Comparison of ENCODE assay signal across 8 cellular contexts in the genomic region with DNA sequence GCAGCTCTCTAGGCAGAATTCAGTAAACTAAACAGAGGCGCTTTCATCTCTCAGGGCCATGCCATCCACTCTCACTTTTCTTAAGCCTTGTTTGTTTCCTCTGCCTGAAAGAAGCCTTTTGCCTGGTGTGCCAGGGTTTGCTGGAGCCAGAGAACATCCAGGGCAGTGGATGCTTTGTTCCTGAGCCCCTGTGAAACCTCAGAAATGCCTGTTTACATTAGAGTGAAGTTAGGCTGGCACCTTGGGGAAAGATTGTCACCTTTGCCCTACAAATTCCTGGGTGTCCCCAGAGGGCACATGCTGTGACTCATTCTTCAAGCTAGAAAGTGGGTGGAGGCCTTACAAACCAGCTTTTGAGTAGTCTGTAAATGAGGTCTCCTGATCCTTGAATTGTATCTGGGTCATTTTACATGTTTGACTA. TPM values are rescaled to one million over a fixed set of nuclear protein-coding genes. Genes with fewer than 3 reads are reported as not detected.
A peak's percentile ranks its signal among the peaks of the same experiment; 100 is the strongest.
DNase-seq lines count a peak whose midpoint lies in the region; ATAC-seq lines count a peak whose summit lies in the region.

No MANE protein-coding gene starts in this region.

- H3K36me3 ChIP-seq in BLaER1 (peaks cover 23% of the 10 kb centered on the region; the same call in 1 of the 2 replicates), trophoblast cell (ENCODE audit: control insufficient read depth in 1 of 2, insufficient read depth in 2 of 2, low read length in 2 of 2) (no peaks in the 10 kb centered on the region)

- H2AK5ac ChIP-seq in trophoblast cell (ENCODE audit: low read length) = peak overlapping the region; percentile 15

- peaks cover 67% of the 10 kb centered on the region for H4K20me1 ChIP-seq in BLaER1

- peak overlapping the region; percentile 90 for H2BK12ac ChIP-seq in trophoblast cell (ENCODE audit: low read length)

- peak overlapping the region; percentile 97 for H2BK120ac ChIP-seq in trophoblast cell (ENCODE audit: insufficient read depth, low read length, poor library complexity)

- H4K91ac ChIP-seq in trophoblast cell (ENCODE audit: low read depth, low read length) = peak overlapping the region; percentile 91

- H3K23ac ChIP-seq in trophoblast cell (ENCODE audit: low read length) = no peak overlapping the region

- H3K27ac ChIP-seq in BLaER1 (peak overlapping the region; percentile 67), trophoblast cell (ENCODE audit: low read depth, low read length) (peak overlapping the region; percentile 100)

- peak overlapping the region; percentile 49 for H3K9ac ChIP-seq in BLaER1
- no peak overlapping the region for H3K9ac ChIP-seq in trophoblast cell (ENCODE audit: low read length)

- no CpG with 5 or more reads among the region's 1 CpG for WGBS in trophoblast cell (ENCODE audit: extremely low coverage, insufficient coverage, insufficient read length)

- peak; percentile 65 for ATAC-seq in HG03060 (IDR thresholded peaks at IDR 0.05; ENCODE audit: low read depth, unreplicated experiment)

- no peak overlapping the region for H3K18ac ChIP-seq in trophoblast cell (ENCODE audit: low read length)

- peak overlapping the region; percentile 22 for H4K8ac ChIP-seq in trophoblast cell (ENCODE audit: low read depth, low read length)

- H3K4ac ChIP-seq in trophoblast cell (ENCODE audit: low read depth, low read length) = peak overlapping the region; percentile 98

- H3K14ac ChIP-seq in trophoblast cell (ENCODE audit: low read length) = peak overlapping the region; percentile 16

- no peak overlapping the region for H2AFZ ChIP-seq in trophoblast cell (ENCODE audit: insufficient read depth, low read length, poor library complexity)

- DNase-seq in activated CD4-positive, alpha-beta T cell treated with anti-CD3 and anti-CD28 coated beads, Interleukin-2, amount 50 U/mL, for 1 hour = peak; percentile 5
- DNase-seq in foreskin melanocyte = peak; percentile 82
- DNase-seq in trophoblast cell = peak; percentile 35 to 58
- DNase-seq in NCI-H187 treated with DMSO at 0.1 percent for 48 hours (lab: John Stamatoyannopoulos, UW) = no peak
- no peak for DNase-seq in OCI-M1 (lab: John Stamatoyannopoulos, UW)
- DNase-seq in NCI-H2196 treated with DMSO at 0.1 percent for 48 hours (lab: John Stamatoyannopoulos, UW; ENCODE audit: unreplicated experiment) = no peak

- peak overlapping the region; percentile 72 for H3K4me2 ChIP-seq in BLaER1
- H3K4me2 ChIP-seq in trophoblast cell (ENCODE audit: low read length) = no peak overlapping the region

- no peak overlapping the region for H3K4me3 ChIP-seq in BLaER1
- no peak overlapping the region for H3K4me3 ChIP-seq in trophoblast cell (ENCODE audit: low read depth, low read length)

- peaks cover 34% of the 10 kb centered on the region for H3K79me1 ChIP-seq in trophoblast cell (ENCODE audit: low read length)

- H3K4me1 ChIP-seq in BLaER1 (peaks cover 49% of the 10 kb centered on the region), trophoblast cell (ENCODE audit: control insufficient read depth in 1 of 2, insufficient read depth in 2 of 2, low read length in 2 of 2) (peaks cover 25 to 27% of the 10 kb centered on the region in 2 experiments)

- peaks cover 32% of the 10 kb centered on the region for H3K9me3 ChIP-seq in BLaER1
- H3K9me3 ChIP-seq in trophoblast cell (ENCODE audit: insufficient read depth, low read depth, low read length) = peaks cover 1% of the 10 kb centered on the region

- H3K27me3 ChIP-seq in BLaER1 (no peaks in the 10 kb centered on the region), trophoblast cell (ENCODE audit: insufficient read depth, low read length) (no peaks in the 10 kb centered on the region)

- H4K12ac ChIP-seq in trophoblast cell (ENCODE audit: low read depth, low read length) = no peak overlapping the region

- H2BK5ac ChIP-seq in trophoblast cell (ENCODE audit: low read depth, low read length, poor library complexity) = peak overlapping the region; percentile 95

- peaks cover 16% of the 10 kb centered on the region for H3K79me2 ChIP-seq in trophoblast cell (ENCODE audit: control insufficient read depth, insufficient read depth, low read length, poor library complexity)

RNA-seq across cellular contexts. Expression of gene TRAK1, which starts 10.7 kb away (rescaled TPM):
- 43.4 and 43.5 TPM in 2 replicates for polyA plus RNA-seq in trophoblast cell (2013)

Comparison
In these comparisons a context has a peak if more than half of its experiments do, and no peak if none do; other contexts are left out.
1. DNase-seq: peak in activated CD4-positive, alpha-beta T cell treated with anti-CD3 and anti-CD28 coated beads, Interleukin-2, amount 50 U/mL, for 1 hour (single experiment), foreskin melanocyte (single experiment) and trophoblast cell (2 of 2); none in NCI-H187 treated with DMSO at 0.1 percent for 48 hours (single experiment), OCI-M1 (single experiment) and NCI-H2196 treated with DMSO at 0.1 percent for 48 hours (single experiment).